In the genomic region with DNA sequence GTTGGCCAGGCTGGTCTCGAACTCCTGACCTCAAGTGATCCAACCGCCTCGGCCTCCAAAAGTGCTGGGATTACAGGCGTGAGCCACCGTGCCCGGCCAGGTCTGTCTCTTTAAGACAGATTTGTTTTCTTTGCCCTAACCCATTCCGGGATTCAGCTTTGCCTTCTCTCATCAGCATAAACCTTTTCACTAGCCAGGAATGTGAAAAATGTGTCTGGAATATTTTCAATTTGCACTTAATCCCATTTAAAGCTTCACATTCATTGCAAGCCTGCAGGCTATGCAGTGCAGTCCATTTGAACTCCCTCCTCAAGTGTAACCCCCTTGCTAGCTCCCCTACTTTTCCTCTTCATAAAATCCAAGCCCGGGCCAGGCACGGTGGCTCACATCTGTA, we compare ENCODE assay signal across 9 cellular contexts. TPM values are rescaled to one million over a fixed set of nuclear protein-coding genes. Genes with fewer than 3 reads are reported as not detected.
DNase-seq lines count a peak whose midpoint lies in the region; TF ChIP-seq lines count a peak whose summit lies in the region.
"Had no signal": no experiment of that assay in that cellular context is flagged by ENCODE, and none has a peak within 500 bp of the region (broad histone marks: within the 10 kb centered on the region; RNA-seq: fewer than 3 reads in every experiment).

No MANE protein-coding gene starts in this region.

- no peak overlapping the region for H3K4me2 ChIP-seq in mesendoderm (ENCODE audit: low read length)

- H3K79me1 ChIP-seq in mesendoderm (ENCODE audit: low read length): peaks cover 2% of the 10 kb centered on the region

- no peak overlapping the region for H3K9ac ChIP-seq in mesendoderm (ENCODE audit: low read length)
- H3K9ac ChIP-seq in colonic mucosa (ENCODE audit: low read depth in 2 of 2, low read length in 2 of 2): no peak overlapping the region

- no peak overlapping the region for H3K4me3 ChIP-seq in astrocyte of the cerebellum (ENCODE audit: low read depth, low read length)
- no peak overlapping the region for H3K4me3 ChIP-seq in mesendoderm (ENCODE audit: low read length)
- no peak overlapping the region for H3K4me3 ChIP-seq in colonic mucosa

- H3K4me1 Mint-ChIP-seq in HFFc6 (ENCODE audit: low read depth): peaks cover 28% of the 10 kb centered on the region

- DNase-seq in AG20443 (ENCODE audit: low spot score) (peak; percentile 64), HFFc6 (peak; percentile 72), astrocyte of the cerebellum (ENCODE audit: low read depth) (peak; percentile 35), mesendoderm (peak; percentile 90), RPMI8226 (no peak), colonic mucosa (no peak), NCI-H82 (lab: John Stamatoyannopoulos, UW) (no peak), NCI-H510A (lab: John Stamatoyannopoulos, UW) (no peak)

- no peak overlapping the region for H3K4ac ChIP-seq in mesendoderm (ENCODE audit: low read depth, low read length)

- in situ Hi-C loops in astrocyte of the cerebellum (cut with HindIII; ENCODE audit: low sequenced_read_pairs): no loop called here

- no peak overlapping the region for H4K8ac ChIP-seq in mesendoderm (ENCODE audit: low read depth, low read length)

- no peak overlapping the region for H2BK120ac ChIP-seq in mesendoderm (ENCODE audit: low read depth, low read length)

- no peaks in the 10 kb centered on the region for H3K9me3 ChIP-seq in colonic mucosa
- H3K9me3 ChIP-seq: ascending aorta had no signal

- intact Hi-C loops in colonic mucosa (cut with DNase I): no loop called here

- peaks cover 2% of the 10 kb centered on the region for H3K4me1 ChIP-seq in mesendoderm (ENCODE audit: control insufficient read depth, low read depth, low read length)
- no peaks in the 10 kb centered on the region for H3K4me1 ChIP-seq in colonic mucosa

- H3K36me3 ChIP-seq in mesendoderm (ENCODE audit: control insufficient read depth, insufficient read depth, low read length): no peaks in the 10 kb centered on the region
- H3K36me3 ChIP-seq in colonic mucosa: no peaks in the 10 kb centered on the region
- H3K36me3 ChIP-seq: ascending aorta had no signal

- no peak overlapping the region for H3K56ac ChIP-seq in mesendoderm (ENCODE audit: low read length)

- no peak overlapping the region for H3K23ac ChIP-seq in mesendoderm (ENCODE audit: low read length)

- no peak overlapping the region for H3K18ac ChIP-seq in mesendoderm (ENCODE audit: low read length)

- H3K4me3 Mint-ChIP-seq in HFFc6: peak overlapping the region; percentile 96

- no peak overlapping the region for H2BK5ac ChIP-seq in mesendoderm (ENCODE audit: low read length)

- H3K27ac ChIP-seq in mesendoderm (ENCODE audit: low read depth, low read length) (no peak overlapping the region), colonic mucosa (no peak overlapping the region)
- H3K27ac ChIP-seq: ascending aorta had no signal

- WGBS in mesendoderm (ENCODE audit: extremely low coverage, insufficient coverage, low lambda C conversion rate): no CpG with 5 or more reads among the region's 9 CpGs

- no peaks in the 10 kb centered on the region; the same call in 1 of the 2 replicates for H3K36me3 Mint-ChIP-seq in HFFc6 (ENCODE audit: low read depth)

- H2AK5ac ChIP-seq in mesendoderm (ENCODE audit: low read length): no peak overlapping the region

- H2BK15ac ChIP-seq in mesendoderm (replicated peaks; ENCODE audit: low read depth): no peak overlapping the region

- H3K27me3 ChIP-seq in mesendoderm (ENCODE audit: insufficient read depth, low read length, poor library complexity): no peaks in the 10 kb centered on the region
- H3K27me3 ChIP-seq in colonic mucosa: no peaks in the 10 kb centered on the region
- H3K27me3 ChIP-seq: ascending aorta had no signal

- TF ChIP-seq CTCF in HFFc6 (IDR thresholded peaks at IDR 0.05) (no peak), astrocyte of the cerebellum (IDR thresholded peaks at IDR 0.05; ENCODE audit: low read depth, low read length, missing control alignments) (no peak), colonic mucosa (IDR thresholded peaks at IDR 0.05) (no peak)

- H3K27ac Mint-ChIP-seq in HFFc6: peak overlapping the region; percentile 82

- H3K79me2 ChIP-seq in mesendoderm (ENCODE audit: control insufficient read depth, insufficient read depth, low read length): no peaks in the 10 kb centered on the region

- peaks cover 6% of the 10 kb centered on the region for H3K27me3 Mint-ChIP-seq in HFFc6 (ENCODE audit: insufficient read depth)

- H3K9me3 Mint-ChIP-seq in HFFc6: peaks cover 8% of the 10 kb centered on the region; the same call in 1 of the 2 replicates

- no peak overlapping the region for H4K5ac ChIP-seq in mesendoderm (ENCODE audit: low read length)

RNA-seq across cellular contexts. Expression of a gene that starts 0.9 kb away (rescaled TPM):
- total RNA-seq in HFFc6 (2021; fragmentation: NEBNext Ultra II Directional; extraction: Animal tissue kit (Norgen Biotek cat#: 25700)): 10 to 100 TPM; 44.2 to 55.1 (median 49.3) TPM
- polyA plus RNA-seq in mesendoderm (2013, experiment 1 of 2): 40.2 TPM
- 43.4 TPM for polyA plus RNA-seq in mesendoderm (2013, experiment 2 of 2)
- 10 to 100 TPM; 25.2 to 47.4 TPM for total RNA-seq in colonic mucosa

RNA-seq across cellular contexts. Expression of a gene that starts 29.7 kb away (rescaled TPM):
- total RNA-seq in HFFc6 (2021; fragmentation: NEBNext Ultra II Directional; extraction: Animal tissue kit (Norgen Biotek cat#: 25700)): 10 to 100 TPM in 1 of 6 experiments, 1 to 10 TPM in 5; 2.2 to 11.5 (median 3.6) TPM
- polyA plus RNA-seq in mesendoderm (2013, experiment 1 of 2): 2.4 TPM
- polyA plus RNA-seq in mesendoderm (2013, experiment 2 of 2): 2.5 TPM
- total RNA-seq in colonic mucosa: under 1 TPM; 0.35 to 0.64 TPM
- total RNA-seq: ascending aorta had no signal

Comparison
In these comparisons a context has a peak if more than half of its experiments do, and no peak if none do; other contexts are left out.
1. DNase-seq: peak in AG20443 (single experiment), HFFc6 (single experiment), astrocyte of the cerebellum (single experiment) and mesendoderm (single experiment); none in RPMI8226 (single experiment), colonic mucosa (single experiment), NCI-H82 (single experiment) and NCI-H510A (single experiment).